In the genomic region with DNA sequence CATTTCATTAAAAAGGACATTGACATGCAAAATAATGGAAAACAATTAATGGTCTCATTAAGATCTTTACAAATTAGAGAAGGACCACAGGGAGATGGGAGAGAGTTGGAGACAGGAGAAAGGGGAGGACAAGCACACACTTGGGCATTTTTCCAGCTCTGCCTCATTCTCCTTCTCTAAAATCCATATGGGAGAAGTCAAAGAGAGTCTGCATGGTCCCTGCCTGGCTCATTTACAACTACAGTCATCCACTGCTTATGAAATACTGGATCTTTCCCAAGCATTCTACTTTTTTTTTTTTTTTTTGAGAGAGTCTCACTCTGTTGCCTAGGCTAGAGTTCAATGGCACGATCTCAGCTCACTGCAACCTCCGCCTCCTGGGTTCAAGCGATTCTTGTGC, we compare ENCODE assay signal across 21 cellular contexts.
DNase-seq lines count a peak whose midpoint lies in the region; ATAC-seq and TF ChIP-seq lines count a peak whose summit lies in the region.
"Had no signal": no experiment of that assay in that cellular context is flagged by ENCODE, and none has a peak within 500 bp of the region (broad histone marks: within the 10 kb centered on the region; RNA-seq: fewer than 3 reads in every experiment).

No MANE protein-coding gene starts in this region.

- no peak overlapping the region for H2BK12ac ChIP-seq in mesenchymal stem cell (ENCODE audit: low read length in 2 of 2)

- H4K20me1 ChIP-seq in fibroblast of lung (ENCODE audit: control insufficient read depth, extremely low read depth, insufficient read depth, low read length), result no peaks in the 10 kb centered on the region

- H3K4me1 ChIP-seq in fibroblast of lung (ENCODE audit: control insufficient read depth, extremely low read depth, insufficient read depth, low read length), result peaks cover 2% of the 10 kb centered on the region
- no peaks in the 10 kb centered on the region for H3K4me1 ChIP-seq in mesenchymal stem cell (ENCODE audit: control insufficient read depth, insufficient read depth, low read depth, low read length)
- H3K4me1 ChIP-seq: BE2C had no signal

- no peak overlapping the region for H2BK5ac ChIP-seq in mesenchymal stem cell (ENCODE audit: low read depth, low read length, poor library complexity, severe bottlenecking)

- H3K23ac ChIP-seq in mesenchymal stem cell (ENCODE audit: low read length in 2 of 2), result no peak overlapping the region

- no peak overlapping the region for H2BK120ac ChIP-seq in mesenchymal stem cell (ENCODE audit: low read depth, low read length)

- H3K27me3 ChIP-seq in fibroblast of lung (ENCODE audit: control insufficient read depth, insufficient read depth, low read length), result no peaks in the 10 kb centered on the region
- H3K27me3 ChIP-seq in mesenchymal stem cell (ENCODE audit: control insufficient read depth in 1 of 2, insufficient read depth in 1 of 2, low read length in 2 of 2), result no peaks in the 10 kb centered on the region
- H3K27me3 ChIP-seq: BE2C had no signal

- H3K79me2 ChIP-seq in fibroblast of lung (ENCODE audit: control insufficient read depth, insufficient read depth, low read length), result no peaks in the 10 kb centered on the region

- no peaks in the 10 kb centered on the region for H3K36me3 ChIP-seq in fibroblast of lung (ENCODE audit: control insufficient read depth, insufficient read depth, low read length)
- H3K36me3 ChIP-seq in mesenchymal stem cell (ENCODE audit: control insufficient read depth in 1 of 2, insufficient read depth in 2 of 2, low read depth in 1 of 2, low read length in 2 of 2), result no peaks in the 10 kb centered on the region
- H3K36me3 ChIP-seq: BE2C had no signal

- no peak overlapping the region for H3K4me2 ChIP-seq in fibroblast of lung (ENCODE audit: extremely low read depth, insufficient read depth, low read length)
- no peak overlapping the region for H3K4me2 ChIP-seq in mesenchymal stem cell (ENCODE audit: low read length, poor library complexity, severe bottlenecking)

- WGBS in mesenchymal stem cell, result 100% methylated on average over 3 of the region's 3 CpGs

- no peak overlapping the region for H3K4me3 ChIP-seq in fibroblast of lung (replicated peaks in 1 of 4; ENCODE audit: control extremely low read depth in 1 of 4, insufficient read depth in 1 of 4, low read depth in 3 of 4, low read length in 4 of 4)
- H3K4me3 ChIP-seq in mesenchymal stem cell (ENCODE audit: insufficient read depth in 1 of 2, low read depth in 1 of 2, low read length in 2 of 2), result no peak overlapping the region
- H3K4me3 ChIP-seq: GM12878 had no signal

- DNase-seq in GM04504 (ENCODE audit: low read depth) (peak; percentile 25), LHCN-M2 (ENCODE audit: low read depth) (peak; percentile 8), fibroblast of lung (ENCODE audit: low read depth in 2 of 2) (peak; percentile 19 to 83), mesenchymal stem cell (peak; percentile 47), hepatic stellate cell (ENCODE audit: low spot score) (no peak)
- DNase-seq: BE2C; CD4-positive, CD25-positive, alpha-beta regulatory T cell; COR-L47; GF-D8; KG1; NCI-H1048; NCI-H1436; NCI-H1930; NCI-H345; NCI-H524 treated with DMSO at 0.1 percent for 48 hours; PC-3; RPMI8226 had no signal

- TF ChIP-seq CTCF in fibroblast of lung (conservative IDR thresholded peaks at IDR 0.05 in 1 of 2, IDR thresholded peaks at IDR 0.05 in 1 of 2; ENCODE audit: low read depth in 1 of 2, low read length in 2 of 2), result no peak

- no peak overlapping the region for H3K4ac ChIP-seq in mesenchymal stem cell (ENCODE audit: low read depth in 1 of 2, low read length in 2 of 2)

- no peaks in the 10 kb centered on the region for H3K79me1 ChIP-seq in mesenchymal stem cell (replicated peaks; ENCODE audit: low read length, poor library complexity, severe bottlenecking)

- no peak overlapping the region for H3K18ac ChIP-seq in mesenchymal stem cell (ENCODE audit: low read depth in 1 of 2, low read length in 2 of 2)

- H3K9ac ChIP-seq in fibroblast of lung (ENCODE audit: insufficient read depth, low read length) (no peak overlapping the region), mesenchymal stem cell (ENCODE audit: low read length) (no peak overlapping the region)

- H3K9me3 ChIP-seq in fibroblast of lung (ENCODE audit: control insufficient read depth, insufficient read depth, low read depth, low read length) (no peaks in the 10 kb centered on the region), mesenchymal stem cell (ENCODE audit: control insufficient read depth, low read length) (no peaks in the 10 kb centered on the region)
- H3K9me3 ChIP-seq: BE2C had no signal

- ATAC-seq in HG03025 (IDR thresholded peaks at IDR 0.05; ENCODE audit: low FRiP score, unreplicated experiment) (no peak), HG02678 (IDR thresholded peaks at IDR 0.05; ENCODE audit: unreplicated experiment) (no peak)
- ATAC-seq: GM12878, HepG2, PC-3 had no signal

- H2AFZ ChIP-seq in fibroblast of lung (ENCODE audit: low read length) (no peak overlapping the region), mesenchymal stem cell (ENCODE audit: low read depth, low read length) (no peak overlapping the region)

- no peak overlapping the region for H3K14ac ChIP-seq in mesenchymal stem cell (ENCODE audit: low read length in 2 of 2)

- no peak overlapping the region for H4K8ac ChIP-seq in mesenchymal stem cell (ENCODE audit: low read length)

- H3K27ac ChIP-seq in fibroblast of lung (ENCODE audit: insufficient read depth, low read length), result no peak overlapping the region
- no peak overlapping the region for H3K27ac ChIP-seq in mesenchymal stem cell (ENCODE audit: low read length, poor library complexity, severe bottlenecking)

- H4K91ac ChIP-seq in mesenchymal stem cell (ENCODE audit: low read length), result no peak overlapping the region

- H2BK15ac ChIP-seq in mesenchymal stem cell (ENCODE audit: low read depth, poor library complexity, severe bottlenecking), result no peak overlapping the region

- no peak overlapping the region for H2AK5ac ChIP-seq in mesenchymal stem cell (ENCODE audit: low read length, severe bottlenecking)
